Comparison of ENCODE assay signal across 8 cellular contexts in genomic region chr2:55052087-55053061, GRCh38. TPM values are rescaled to one million over a fixed set of nuclear protein-coding genes. Genes with fewer than 3 reads are reported as not detected.
DNase-seq lines count a peak whose midpoint lies in the region; ATAC-seq and TF ChIP-seq lines count a peak whose summit lies in the region.

No MANE protein-coding gene starts in this region.

- H2AFZ ChIP-seq in Karpas-422 (ENCODE audit: low read length) = peak overlapping the region; percentile 80

- TF ChIP-seq CTCF in body of pancreas (IDR thresholded peaks at IDR 0.05) (no peak), neutrophil (IDR thresholded peaks at IDR 0.05) (no peak)

- H3K9ac ChIP-seq in ES-I3 (ENCODE audit: low read depth, low read length) (peak overlapping the region; percentile 87; the same call in 1 of the 2 replicates), Karpas-422 (ENCODE audit: low read length) (peak overlapping the region; percentile 75)

- H3K9me3 ChIP-seq in ES-I3 (ENCODE audit: control insufficient read depth, insufficient read depth, low read length) (no peaks in the 10 kb centered on the region), Karpas-422 (ENCODE audit: low read length) (no peaks in the 10 kb centered on the region), body of pancreas (no peaks in the 10 kb centered on the region), neutrophil (no peaks in the 10 kb centered on the region)

- no peaks in the 10 kb centered on the region for H3K36me3 ChIP-seq in ES-I3 (ENCODE audit: insufficient read depth, low read length)
- H3K36me3 ChIP-seq in Karpas-422 (ENCODE audit: insufficient read depth, low read length) = no peaks in the 10 kb centered on the region
- no peaks in the 10 kb centered on the region for H3K36me3 ChIP-seq in body of pancreas (replicated peaks in 1 of 2; ENCODE audit: insufficient read depth in 1 of 2, low read depth in 2 of 2)
- no peaks in the 10 kb centered on the region for H3K36me3 ChIP-seq in neutrophil

- H4K20me1 ChIP-seq in Karpas-422 (ENCODE audit: insufficient read depth, low read depth, low read length) = no peaks in the 10 kb centered on the region

- no peaks in the 10 kb centered on the region for H3K27me3 ChIP-seq in Karpas-422 (ENCODE audit: low read length)
- no peaks in the 10 kb centered on the region for H3K27me3 ChIP-seq in body of pancreas
- no peaks in the 10 kb centered on the region for H3K27me3 ChIP-seq in neutrophil

- WGBS in body of pancreas, 2 donors = 35 to 38% methylated on average over 7 of the region's 7 CpGs

- H3K4me3 ChIP-seq in Karpas-422 (ENCODE audit: low read length) = peak overlapping the region; percentile 93
- H3K4me3 ChIP-seq in body of pancreas = no peak overlapping the region
- no peak overlapping the region for H3K4me3 ChIP-seq in neutrophil (ENCODE audit: low read depth in 1 of 2, low read length in 1 of 2)

- peaks cover 6% of the 10 kb centered on the region for H3K4me1 ChIP-seq in ES-I3 (ENCODE audit: insufficient read depth, low read length)
- peaks cover 46% of the 10 kb centered on the region for H3K4me1 ChIP-seq in Karpas-422 (ENCODE audit: low read length)
- peaks cover 17% of the 10 kb centered on the region for H3K4me1 ChIP-seq in body of pancreas
- H3K4me1 ChIP-seq in neutrophil (ENCODE audit: control insufficient read depth in 1 of 2, insufficient read depth in 1 of 2, low read depth in 1 of 2, low read length in 1 of 2) = peaks cover 35 to 39% of the 10 kb centered on the region in 2 experiments

- no peak for TF ChIP-seq POLR2A in body of pancreas (IDR thresholded peaks at IDR 0.05)

- peak overlapping the region; percentile 78 for H3K27ac ChIP-seq in Karpas-422 (ENCODE audit: low read length)
- peak overlapping the region in 3 of 4 donors; percentile 95 to 97 (median 96) for H3K27ac ChIP-seq in body of pancreas
- H3K27ac ChIP-seq in neutrophil = peak overlapping the region; percentile 97

- no peaks in the 10 kb centered on the region for H3K9me2 ChIP-seq in Karpas-422 (replicated peaks; ENCODE audit: insufficient read depth, low read length)

- DNase-seq in Karpas-422 (peak; percentile 61), body of pancreas (no peak), D341Med (ENCODE audit: low spot score) (no peak), SHP77 treated with DMSO at 0.1 percent for 48 hours (lab: John Stamatoyannopoulos, UW) (no peak)
- DNase-seq in stimulated activated CD4-positive, alpha-beta T cell treated with anti-CD3 and anti-CD28 coated beads, Interleukin-4, amount 100 ng/mL, for 24 hours = no peak

- H3K79me2 ChIP-seq in Karpas-422 (ENCODE audit: low read length) = peaks cover 22% of the 10 kb centered on the region

- no peak for ATAC-seq in body of pancreas
- no peak for ATAC-seq in GM21825 (IDR thresholded peaks at IDR 0.05; ENCODE audit: unreplicated experiment)

- intact Hi-C loops in body of pancreas (cut with DNase I) = no loop called here

- peak overlapping the region; percentile 94 for H3K4me2 ChIP-seq in Karpas-422 (ENCODE audit: low read depth, low read length, poor library complexity, severe bottlenecking)

RNA-seq across cellular contexts. Expression of gene RTN4, which starts 2.1 kb away (rescaled TPM):
- 72.3 and 109 TPM in 2 replicates for total RNA-seq in Karpas-422 (2014; rRNA removed; shearing (Covaris generic); ENCODE audit: low replicate concordance)
- 100 to 1,000 TPM; 112 to 215 TPM for total RNA-seq in body of pancreas
